Comparison of ENCODE assay signal across 15 cellular contexts in the genomic region with DNA sequence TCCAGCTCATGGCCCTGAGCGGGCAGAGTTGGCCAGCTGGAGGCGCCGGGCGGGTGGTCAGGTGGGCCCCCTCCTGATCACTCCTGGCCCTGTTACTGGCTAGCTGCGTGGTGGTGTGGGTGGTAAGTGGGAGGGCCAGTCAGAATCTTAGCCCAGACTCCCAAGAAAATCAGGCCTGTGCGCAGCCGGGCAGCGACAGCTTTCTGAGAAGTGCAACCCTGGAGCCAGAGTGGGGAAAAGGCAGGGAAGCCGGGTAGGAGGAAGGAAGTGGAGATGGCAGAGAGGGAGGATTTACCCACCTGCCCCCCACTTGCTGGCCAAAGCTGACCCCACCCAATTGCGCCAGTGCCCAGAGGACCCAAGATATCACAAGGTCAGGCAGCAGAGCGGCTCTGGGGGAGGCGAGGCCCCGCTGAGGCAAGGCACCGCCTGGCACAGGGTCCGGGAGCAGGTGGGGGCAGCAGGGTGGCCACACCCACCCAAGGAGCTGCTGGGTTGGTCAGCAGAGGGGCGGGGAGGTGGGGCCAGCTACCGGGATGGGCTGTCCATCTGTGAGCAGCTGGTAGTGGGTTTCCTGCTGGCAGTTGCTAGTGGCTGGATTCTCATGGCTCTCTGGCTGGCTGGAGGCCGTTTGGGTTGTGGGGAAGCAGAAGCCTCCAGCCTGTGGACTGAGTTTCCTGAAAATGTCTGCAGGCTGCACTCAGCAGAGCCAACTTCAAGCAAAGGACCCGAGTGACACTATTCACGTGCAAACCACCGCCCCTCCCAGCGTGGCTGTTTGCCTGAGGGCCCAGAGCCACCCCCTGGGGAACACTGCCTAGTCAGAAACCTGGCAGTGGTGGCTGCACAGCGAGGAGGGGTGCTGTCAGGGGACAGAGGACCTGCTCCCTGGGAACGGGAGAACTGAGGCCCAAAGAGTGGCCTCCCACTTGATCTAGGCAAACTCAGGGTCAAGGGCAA.
DNase-seq lines count a peak whose midpoint lies in the region; ATAC-seq and TF ChIP-seq lines count a peak whose summit lies in the region.
"Had no signal": no experiment of that assay in that cellular context is flagged by ENCODE, and none has a peak within 500 bp of the region (broad histone marks: within the 10 kb centered on the region; RNA-seq: fewer than 3 reads in every experiment).

No MANE protein-coding gene starts in this region.

- no peak overlapping the region for H2AFZ ChIP-seq in Loucy (ENCODE audit: low read length)

- H3K36me3 ChIP-seq in Loucy (ENCODE audit: insufficient read depth, low read length): no peaks in the 10 kb centered on the region

- H3K9me3 ChIP-seq in Loucy (ENCODE audit: insufficient read depth, low read depth, low read length): no peaks in the 10 kb centered on the region

- H3K4me1 ChIP-seq in Loucy (ENCODE audit: insufficient read depth, low read length, poor library complexity, severe bottlenecking): peaks cover 23% of the 10 kb centered on the region

- H3K9me2 ChIP-seq in Loucy (replicated peaks; ENCODE audit: low read depth, low read length): no peaks in the 10 kb centered on the region

- peak overlapping the region; percentile 72 for H3K9ac ChIP-seq in Loucy (ENCODE audit: low read depth, low read length, poor library complexity, severe bottlenecking)

- peak overlapping the region; percentile 35 for H3K27ac ChIP-seq in angular gyrus (ENCODE audit: low read depth, low read length)
- H3K27ac ChIP-seq: HL-60, skin epidermis had no signal

- peak overlapping the region; percentile 62 for H3K4me3 ChIP-seq in Loucy (ENCODE audit: low read length, poor library complexity, severe bottlenecking)
- H3K4me3 ChIP-seq: skin epidermis had no signal

- no peaks in the 10 kb centered on the region for H3K79me2 ChIP-seq in Loucy (ENCODE audit: insufficient read depth, low read length)

- no peaks in the 10 kb centered on the region for H3K27me3 ChIP-seq in Loucy (ENCODE audit: insufficient read depth, low read length, poor library complexity, severe bottlenecking)

- peak overlapping the region; percentile 73 for H3K4me2 ChIP-seq in Loucy (ENCODE audit: low read depth, low read length, poor library complexity, severe bottlenecking)

- no peak for ATAC-seq in HG03378 (IDR thresholded peaks at IDR 0.05; ENCODE audit: unreplicated experiment)
- ATAC-seq: activated CD4-positive, alpha-beta T cell treated with anti-CD3 and anti-CD28 coated beads for 36 hours had no signal

- DNase-seq in Ammon's horn (ENCODE audit: low spot score) (peak; percentile 33), mucosa of gallbladder (ENCODE audit: low spot score) (peak; percentile 74), LoVo (ENCODE audit: low spot score) (no peak)
- DNase-seq in activated T-cell treated with anti-CD3 and anti-CD28 coated beads, Interleukin-2, amount 50 U/mL, for 1 hour: no peak
- DNase-seq in stimulated activated CD4-positive, alpha-beta T cell treated with anti-CD3 and anti-CD28 coated beads, Interleukin-1b, Interleukin-23, amount 100 ng/mL, for 48 hours: no peak
- DNase-seq: activated CD4-positive, alpha-beta T cell treated with anti-CD3 and anti-CD28 coated beads for 36 hours; activated gamma-delta T cell treated with Interleukin-2 at 50 U/mL for 16 hours; CD4-positive, alpha-beta memory T cell; mesenchymal stem cell; NCI-H1048 had no signal

- no peaks in the 10 kb centered on the region for H4K20me1 ChIP-seq in Loucy (ENCODE audit: insufficient read depth, low read length, poor library complexity, severe bottlenecking)

- no peak for TF ChIP-seq CTCF in Loucy (conservative IDR thresholded peaks at IDR 0.05; ENCODE audit: low read length)

- no peaks in the 10 kb centered on the region for H3F3A ChIP-seq in Loucy (ENCODE audit: low read depth)

Comparison
In these comparisons a context has a peak if more than half of its experiments do, and no peak if none do; other contexts are left out.
1. DNase-seq: peak in Ammon's horn (single experiment) and mucosa of gallbladder (single experiment); none in activated T-cell treated with anti-CD3 and anti-CD28 coated beads, Interleukin-2, amount 50 U/mL, for 1 hour (single experiment), stimulated activated CD4-positive, alpha-beta T cell treated with anti-CD3 and anti-CD28 coated beads, Interleukin-1b, Interleukin-23, amount 100 ng/mL, for 48 hours (single experiment) and LoVo (single experiment).